In genomic region chr12:76919388-76920181, GRCh38 we compare ENCODE assay signal across 1 cellular context.
TF ChIP-seq lines count a peak whose summit lies in the region.

No MANE protein-coding gene starts in this region.

TF ChIP-seq in GM12878, 131 proteins besides CTCF, POLR2A, EP300 and RAD21 (continued from another document):
- TF ChIP-seq E2F8 (IDR thresholded peaks at IDR 0.05; ENCODE audit: low read depth, partially characterized antibody) (no peak), RELB (IDR thresholded peaks at IDR 0.05; ENCODE audit: low read depth) (no peak), SKIL (IDR thresholded peaks at IDR 0.05; ENCODE audit: low read depth, poor library complexity, severe bottlenecking) (no peak), TAF1 (IDR thresholded peaks at IDR 0.05; ENCODE audit: borderline replicate concordance, low read depth, low read length) (no peak)
